Comparison of ENCODE assay signal across 23 cellular contexts in the genomic region with DNA sequence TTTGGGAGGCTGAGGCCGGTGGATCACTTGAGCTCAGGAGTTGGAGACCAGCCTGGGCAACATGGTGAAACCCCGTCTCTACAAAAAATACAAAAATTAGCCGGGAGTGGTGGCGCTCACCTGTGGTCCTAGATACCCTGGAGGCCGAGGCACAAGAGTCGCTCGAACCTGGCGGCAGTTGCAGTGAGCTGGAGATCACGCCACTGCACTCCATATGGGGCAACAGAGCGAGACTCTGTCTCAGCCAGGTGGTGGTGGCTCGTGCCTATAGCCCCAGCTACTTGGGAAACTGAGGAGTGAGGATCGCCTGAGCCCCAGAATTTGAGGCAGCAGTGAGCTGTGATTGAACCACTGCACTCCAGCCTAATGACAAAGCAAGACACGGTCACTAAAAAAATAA.
"Had no signal": no experiment of that assay in that cellular context is flagged by ENCODE, and none has a peak within 500 bp of the region (broad histone marks: within the 10 kb centered on the region; RNA-seq: fewer than 3 reads in every experiment).

No MANE protein-coding gene starts in this region.

- DNase-seq: dermis blood vessel endothelial cell; dorsolateral prefrontal cortex; effector CD4-positive, alpha-beta T cell; effector memory CD4-positive, alpha-beta T cell; foreskin keratinocyte; heart left ventricle; hypothalamus; immature natural killer cell; islet precursor cell; left cardiac atrium; left lung; left ventricle myocardium superior; lower lobe of right lung; mesenchymal stem cell; mucosa of descending colon had no signal

- H3K4me3 ChIP-seq: coronary artery, dorsolateral prefrontal cortex, esophagus muscularis mucosa, gastroesophageal sphincter, heart left ventricle, hepatocyte, left lung, lower lobe of right lung, mucosa of descending colon had no signal

- H3K27me3 ChIP-seq: dorsolateral prefrontal cortex, esophagus muscularis mucosa, foreskin keratinocyte, gastroesophageal sphincter, heart left ventricle, hepatocyte, left lung had no signal

- H3K4me3 Mint-ChIP-seq: mesothelial cell of epicardium had no signal

- H3K27ac ChIP-seq: coronary artery, esophagus muscularis mucosa, foreskin keratinocyte, gastroesophageal sphincter, hepatocyte, lower lobe of right lung had no signal

- H3K9me3 ChIP-seq: gastroesophageal sphincter, lower lobe of right lung, mucosa of descending colon had no signal

- FAIRE-seq: colon, endothelial cell of umbilical vein, frontal cortex had no signal

- ATAC-seq: foreskin keratinocyte, gastroesophageal sphincter, heart left ventricle, left cardiac atrium, left lung, left ventricle myocardium superior, lower lobe of right lung, mucosa of descending colon had no signal

- H3K36me3 Mint-ChIP-seq: immature natural killer cell had no signal

- H3K9me3 Mint-ChIP-seq: immature natural killer cell had no signal

- H3K36me3 ChIP-seq: esophagus muscularis mucosa, left lung, lower lobe of right lung had no signal

- H3K27ac Mint-ChIP-seq: mesothelial cell of epicardium had no signal
